In genomic region chr21:37435719-37436118, GRCh38 we compare ENCODE assay signal across 14 cellular contexts.
A peak's percentile ranks its signal among the peaks of the same experiment; 100 is the strongest.
DNase-seq lines count a peak whose midpoint lies in the region; ATAC-seq and TF ChIP-seq lines count a peak whose summit lies in the region.
"Had no signal": no experiment of that assay in that cellular context is flagged by ENCODE, and none has a peak within 500 bp of the region (broad histone marks: within the 10 kb centered on the region; RNA-seq: fewer than 3 reads in every experiment).

No MANE protein-coding gene starts in this region.

- TF ChIP-seq CTCF in heart right ventricle (IDR thresholded peaks at IDR 0.05): no peak
- TF ChIP-seq CTCF in left lung (IDR thresholded peaks at IDR 0.05): no peak
- TF ChIP-seq CTCF in thoracic aorta (IDR thresholded peaks at IDR 0.05): no peak

- H3K36me3 ChIP-seq in heart right ventricle (peaks cover 0 to 1% (median 0%) of the 10 kb centered on the region in 9 donors), adipocyte (ENCODE audit: control insufficient read depth, insufficient read depth, low read length, severe bottlenecking) (no peaks in the 10 kb centered on the region), left lung (no peaks in the 10 kb centered on the region), thoracic aorta (no peaks in the 10 kb centered on the region)
- H3K36me3 ChIP-seq: transverse colon had no signal

- H3K4me1 ChIP-seq in heart right ventricle: peaks cover 3 to 92% (median 77%) of the 10 kb centered on the region in 9 donors
- peaks cover 44% of the 10 kb centered on the region for H3K4me1 ChIP-seq in adipocyte (ENCODE audit: control insufficient read depth, insufficient read depth, low read length)
- H3K4me1 ChIP-seq in left lung: peaks cover 7 to 49% of the 10 kb centered on the region in 2 donors
- peaks cover 17 to 71% of the 10 kb centered on the region in 2 donors for H3K4me1 ChIP-seq in thoracic aorta (ENCODE audit: control insufficient read depth in 1 of 2, low read depth in 2 of 2)

- H3K4me3 ChIP-seq in heart right ventricle: peak overlapping the region in 3 of 10 donors; percentile 3 to 28 (median 16)
- peak overlapping the region; percentile 63 for H3K4me3 ChIP-seq in adipocyte (ENCODE audit: low read length)
- no peak overlapping the region for H3K4me3 ChIP-seq in left lung
- H3K4me3 ChIP-seq in thoracic aorta: peak overlapping the region; percentile 3
- H3K4me3 ChIP-seq: A549, body of pancreas, transverse colon had no signal

- ATAC-seq in heart right ventricle (no peak), left lung (no peak), thoracic aorta (ENCODE audit: insufficient number of reproducible peaks, low FRiP score, low read depth) (no peak), GM21360 (IDR thresholded peaks at IDR 0.05; ENCODE audit: unreplicated experiment) (no peak), sciatic nerve (no peak)

- H3K9me3 ChIP-seq in heart right ventricle: no peaks in the 10 kb centered on the region
- no peaks in the 10 kb centered on the region for H3K9me3 ChIP-seq in adipocyte (ENCODE audit: control insufficient read depth, low read length)
- no peaks in the 10 kb centered on the region for H3K9me3 ChIP-seq in left lung
- no peaks in the 10 kb centered on the region for H3K9me3 ChIP-seq in thoracic aorta
- H3K9me3 ChIP-seq: A549, body of pancreas, transverse colon had no signal

- H3K27me3 ChIP-seq in heart right ventricle: no peaks in the 10 kb centered on the region
- H3K27me3 ChIP-seq in adipocyte (replicated peaks; ENCODE audit: control insufficient read depth, insufficient read depth, low read length): no peaks in the 10 kb centered on the region
- H3K27me3 ChIP-seq in left lung: no peaks in the 10 kb centered on the region
- H3K27me3 ChIP-seq in thoracic aorta (replicated peaks; ENCODE audit: insufficient read depth): no peaks in the 10 kb centered on the region
- H3K27me3 ChIP-seq: body of pancreas, transverse colon had no signal

- intact Hi-C loops in heart right ventricle (cut with DNase I) (loop anchor here in 2 of 10 donors (5.0 to 10.0 kb wide), 3 partner anchors 63 to 171 kb away; partner anchors contain the start of genes DYRK1A (in 1 of the 2) and VPS26C (in 1 of the 2)), cardiac septum (cut with DNase I) (no loop called here), left lung (cut with DNase I) (no loop called here), sciatic nerve (cut with DNase I) (no loop called here)

- peak overlapping the region; percentile 38 for H3K9ac ChIP-seq in adipocyte (ENCODE audit: low read length)

- 23% methylated on average over 3 of the region's 3 CpGs for WGBS in heart right ventricle, 2 donors

- DNase-seq in heart right ventricle (no peak), cardiac septum (ENCODE audit: low spot score) (no peak), adipocyte (ENCODE audit: low read depth) (no peak), left lung (no peak), thoracic aorta (ENCODE audit: low spot score) (no peak), sciatic nerve (ENCODE audit: low spot score) (no peak)
- no peak for DNase-seq in activated T-cell treated with anti-CD3 and anti-CD28 coated beads, Interleukin-2, amount 50 U/mL, for 48 hours
- DNase-seq: NCI-H187, transverse colon had no signal

- H3K27ac ChIP-seq in heart right ventricle: peak overlapping the region in 8 of 10 donors; percentile 18 to 72 (median 48)
- H3K27ac ChIP-seq in left lung: peak overlapping the region; percentile 4 to 55
- no peak overlapping the region for H3K27ac ChIP-seq in thoracic aorta
- H3K27ac ChIP-seq: A549, body of pancreas, epithelial cell of prostate, RWPE1 had no signal

Comparison
In these comparisons a context has a peak if more than half of its experiments do, and no peak if none do; other contexts are left out.
1. H3K27ac ChIP-seq: peak in heart right ventricle (8 of 10) and left lung (2 of 2); none in thoracic aorta (0 of 2).
2. H3K4me3 ChIP-seq: peak in adipocyte (single experiment) and thoracic aorta (single experiment); none in left lung (0 of 2).